Comparison of ENCODE assay signal across 1 cellular context in the genomic region with DNA sequence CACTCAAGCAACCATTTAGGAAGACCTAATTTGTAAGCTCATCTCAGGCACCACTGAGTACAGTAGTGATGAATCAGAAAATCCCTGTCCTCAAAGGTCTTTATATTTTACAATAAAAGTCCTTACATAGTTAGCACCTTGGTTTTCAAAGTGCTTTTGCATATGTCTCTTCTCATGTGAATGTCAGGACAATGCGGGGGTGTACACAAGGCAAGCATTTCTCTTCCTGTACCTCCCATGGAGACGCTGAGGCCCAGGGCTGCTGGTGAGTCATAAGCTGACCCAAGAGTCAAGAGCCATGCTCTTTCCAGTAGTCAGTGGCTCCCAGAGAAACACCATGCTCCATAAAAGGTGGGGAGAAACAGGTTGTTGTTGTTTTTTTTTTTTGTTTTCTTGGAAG.
TF ChIP-seq lines count a peak whose summit lies in the region.

No MANE protein-coding gene starts in this region.

TF ChIP-seq in K562, 482 proteins besides CTCF, POLR2A, EP300 and RAD21 (continued from another document):
- TF ChIP-seq, protein P1, sequence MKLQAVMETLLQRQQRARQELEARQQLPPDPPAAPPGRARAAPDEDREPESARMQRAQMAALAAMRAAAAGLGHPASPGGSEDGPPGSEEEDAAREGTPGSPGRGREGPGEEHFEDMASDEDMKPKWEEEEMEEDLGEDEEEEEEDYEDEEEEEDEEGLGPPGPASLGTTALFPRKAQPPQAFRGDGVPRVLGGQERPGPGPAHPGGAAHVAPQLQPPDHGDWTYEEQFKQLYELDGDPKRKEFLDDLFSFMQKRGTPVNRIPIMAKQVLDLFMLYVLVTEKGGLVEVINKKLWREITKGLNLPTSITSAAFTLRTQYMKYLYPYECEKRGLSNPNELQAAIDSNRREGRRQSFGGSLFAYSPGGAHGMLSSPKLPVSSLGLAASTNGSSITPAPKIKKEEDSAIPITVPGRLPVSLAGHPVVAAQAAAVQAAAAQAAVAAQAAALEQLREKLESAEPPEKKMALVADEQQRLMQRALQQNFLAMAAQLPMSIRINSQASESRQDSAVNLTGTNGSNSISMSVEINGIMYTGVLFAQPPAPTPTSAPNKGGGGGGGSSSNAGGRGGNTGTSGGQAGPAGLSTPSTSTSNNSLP (IDR thresholded peaks at IDR 0.05; ENCODE audit: borderline replicate concordance, low read depth, low read length), result no peak
- TF ChIP-seq SRSF3 (IDR thresholded peaks at IDR 0.05; ENCODE audit: insufficient read depth, low read length), result no peak
- TF ChIP-seq EGR1 (conservative IDR thresholded peaks at IDR 0.05), result peak; percentile 93
- peak; percentile 70 for TF ChIP-seq SMARCA4 (IDR thresholded peaks at IDR 0.05)
- TF ChIP-seq ZNF311 (CRISPR knock-in tag; IDR thresholded peaks at IDR 0.05), result no peak
- TF ChIP-seq, protein P2, sequence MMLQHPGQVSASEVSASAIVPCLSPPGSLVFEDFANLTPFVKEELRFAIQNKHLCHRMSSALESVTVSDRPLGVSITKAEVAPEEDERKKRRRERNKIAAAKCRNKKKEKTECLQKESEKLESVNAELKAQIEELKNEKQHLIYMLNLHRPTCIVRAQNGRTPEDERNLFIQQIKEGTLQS (IDR thresholded peaks at IDR 0.05), result peak; percentile 78
- TF ChIP-seq, protein P2 (CRISPR knock-in tag; conservative IDR thresholded peaks at IDR 0.05), result no peak
- peak in 1 of 2 experiments; percentile 39; a peak in 1 of 4 replicates for TF ChIP-seq SRF (CRISPR knock-in tag; IDR thresholded peaks at IDR 0.05)
- TF ChIP-seq, protein P3, sequence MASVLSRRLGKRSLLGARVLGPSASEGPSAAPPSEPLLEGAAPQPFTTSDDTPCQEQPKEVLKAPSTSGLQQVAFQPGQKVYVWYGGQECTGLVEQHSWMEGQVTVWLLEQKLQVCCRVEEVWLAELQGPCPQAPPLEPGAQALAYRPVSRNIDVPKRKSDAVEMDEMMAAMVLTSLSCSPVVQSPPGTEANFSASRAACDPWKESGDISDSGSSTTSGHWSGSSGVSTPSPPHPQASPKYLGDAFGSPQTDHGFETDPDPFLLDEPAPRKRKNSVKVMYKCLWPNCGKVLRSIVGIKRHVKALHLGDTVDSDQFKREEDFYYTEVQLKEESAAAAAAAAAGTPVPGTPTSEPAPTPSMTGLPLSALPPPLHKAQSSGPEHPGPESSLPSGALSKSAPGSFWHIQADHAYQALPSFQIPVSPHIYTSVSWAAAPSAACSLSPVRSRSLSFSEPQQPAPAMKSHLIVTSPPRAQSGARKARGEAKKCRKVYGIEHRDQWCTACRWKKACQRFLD (CRISPR knock-in tag; IDR thresholded peaks at IDR 0.05), result 0 out of 2 replicates have a peak, but pooled peaks have one; percentile 49
- TF ChIP-seq FOXK2 (conservative IDR thresholded peaks at IDR 0.05 in 1 of 2, IDR thresholded peaks at IDR 0.05 in 1 of 2; ENCODE audit: low read depth in 2 of 2), result peak; percentile 27 to 45; a peak in 3 of 4 replicates
- no peak for TF ChIP-seq MAFF (IDR thresholded peaks at IDR 0.05; ENCODE audit: low read length)
- peak; percentile 95; the same call in 1 of the 2 replicates for TF ChIP-seq MYNN (IDR thresholded peaks at IDR 0.05)
- TF ChIP-seq MYNN (CRISPR knock-in tag; IDR thresholded peaks at IDR 0.05), result no peak
- peak; percentile 61; the same call in 1 of the 2 replicates for TF ChIP-seq SMARCE1 (IDR thresholded peaks at IDR 0.05)
- TF ChIP-seq MEIS2 (IDR thresholded peaks at IDR 0.05; ENCODE audit: partially characterized antibody), result peak; percentile 26
- TF ChIP-seq VEZF1 (CRISPR knock-in tag; IDR thresholded peaks at IDR 0.05), result 0 out of 2 replicates have a peak, but pooled peaks have one; percentile 27
- TF ChIP-seq FOS (IDR thresholded peaks at IDR 0.05; ENCODE audit: extremely low read depth, insufficient read length), result peak; percentile 38
- TF ChIP-seq HOXB6 (CRISPR knock-in tag; IDR thresholded peaks at IDR 0.05; ENCODE audit: borderline replicate concordance), result no peak
- no peak for TF ChIP-seq HMBOX1 (IDR thresholded peaks at IDR 0.05)
TF ChIP-seq in K562: peak in this region for 22.
